Comparison of ENCODE assay signal across 1 cellular context in the genomic region with DNA sequence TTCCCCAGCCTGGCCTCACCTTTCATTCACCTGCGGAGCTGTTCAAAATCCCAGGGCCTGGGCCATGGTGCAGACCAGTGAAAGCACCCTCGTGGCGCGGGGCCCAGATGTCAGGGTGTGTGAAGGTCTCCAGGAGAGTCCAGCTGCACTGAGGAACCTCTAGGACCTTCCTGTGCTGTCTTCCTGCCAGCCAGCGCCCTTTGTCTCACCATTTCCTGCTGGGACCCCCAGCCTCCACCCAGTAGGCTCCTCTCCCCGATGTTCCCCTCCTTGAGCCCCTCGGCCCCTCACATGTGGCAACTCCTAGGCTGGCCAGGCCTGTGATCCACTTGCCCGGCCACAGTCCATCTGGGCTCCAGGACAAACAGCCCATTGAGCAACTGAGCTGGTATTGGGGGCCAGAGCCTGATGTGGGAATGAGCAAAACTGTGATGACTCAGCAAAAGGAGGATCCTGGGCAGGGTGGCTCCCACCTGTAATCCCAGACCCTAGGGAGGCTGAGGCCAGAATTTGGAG.
A peak's percentile ranks its signal among the peaks of the same experiment; 100 is the strongest.
TF ChIP-seq lines count a peak whose summit lies in the region.

No MANE protein-coding gene starts in this region.

TF ChIP-seq in HepG2, 621 proteins besides CTCF, POLR2A, EP300 and RAD21 (continued from another document and continues in another):
- no peak for TF ChIP-seq SOX5 (CRISPR knock-in tag; IDR thresholded peaks at IDR 0.05; ENCODE audit: borderline replicate concordance)
- TF ChIP-seq ZNF235 (CRISPR knock-in tag; IDR thresholded peaks at IDR 0.05; ENCODE audit: borderline replicate concordance), result peak; percentile 63; the same call in 1 of the 2 replicates
- TF ChIP-seq RELA (CRISPR knock-in tag; IDR thresholded peaks at IDR 0.05), result no peak
- 0 out of 2 replicates have a peak, but pooled peaks have one; percentile 38 for TF ChIP-seq HNRNPL (IDR thresholded peaks at IDR 0.05; ENCODE audit: low read depth, low read length)
- TF ChIP-seq, protein P1, sequence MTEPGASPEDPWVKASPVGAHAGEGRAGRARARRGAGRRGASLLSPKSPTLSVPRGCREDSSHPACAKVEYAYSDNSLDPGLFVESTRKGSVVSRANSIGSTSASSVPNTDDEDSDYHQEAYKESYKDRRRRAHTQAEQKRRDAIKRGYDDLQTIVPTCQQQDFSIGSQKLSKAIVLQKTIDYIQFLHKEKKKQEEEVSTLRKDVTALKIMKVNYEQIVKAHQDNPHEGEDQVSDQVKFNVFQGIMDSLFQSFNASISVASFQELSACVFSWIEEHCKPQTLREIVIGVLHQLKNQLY (CRISPR knock-in tag; IDR thresholded peaks at IDR 0.05), result no peak
- no peak for TF ChIP-seq ELF4 (CRISPR knock-in tag; IDR thresholded peaks at IDR 0.05; ENCODE audit: borderline replicate concordance)
- TF ChIP-seq HCFC1 (IDR thresholded peaks at IDR 0.05; ENCODE audit: low read depth, low read length), result no peak
- TF ChIP-seq ZNF446 (CRISPR knock-in tag; IDR thresholded peaks at IDR 0.05), result 0 out of 2 replicates have a peak, but pooled peaks have one; percentile 17
- no peak; the same call in 1 of the 2 replicates for TF ChIP-seq RXRA (CRISPR knock-in tag; IDR thresholded peaks at IDR 0.05)
- TF ChIP-seq NR1H2 (CRISPR knock-in tag; IDR thresholded peaks at IDR 0.05; ENCODE audit: borderline replicate concordance, low read depth), result no peak
- TF ChIP-seq HBP1 (CRISPR knock-in tag; IDR thresholded peaks at IDR 0.05; ENCODE audit: low read depth), result no peak
- peak; percentile 74 for TF ChIP-seq ZFY (CRISPR knock-in tag; IDR thresholded peaks at IDR 0.05)
- TF ChIP-seq ISX (CRISPR knock-in tag; conservative IDR thresholded peaks at IDR 0.05), result no peak
- TF ChIP-seq CC2D1A (CRISPR knock-in tag; IDR thresholded peaks at IDR 0.05), result no peak
- no peak for TF ChIP-seq PHF20 (CRISPR knock-in tag; IDR thresholded peaks at IDR 0.05)
- no peak for TF ChIP-seq NCOA2 (CRISPR knock-in tag; IDR thresholded peaks at IDR 0.05)
- TF ChIP-seq, protein P2, sequence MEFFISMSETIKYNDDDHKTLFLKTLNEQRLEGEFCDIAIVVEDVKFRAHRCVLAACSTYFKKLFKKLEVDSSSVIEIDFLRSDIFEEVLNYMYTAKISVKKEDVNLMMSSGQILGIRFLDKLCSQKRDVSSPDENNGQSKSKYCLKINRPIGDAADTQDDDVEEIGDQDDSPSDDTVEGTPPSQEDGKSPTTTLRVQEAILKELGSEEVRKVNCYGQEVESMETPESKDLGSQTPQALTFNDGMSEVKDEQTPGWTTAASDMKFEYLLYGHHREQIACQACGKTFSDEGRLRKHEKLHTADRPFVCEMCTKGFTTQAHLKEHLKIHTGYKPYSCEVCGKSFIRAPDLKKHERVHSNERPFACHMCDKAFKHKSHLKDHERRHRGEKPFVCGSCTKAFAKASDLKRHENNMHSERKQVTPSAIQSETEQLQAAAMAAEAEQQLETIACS (CRISPR knock-in tag; IDR thresholded peaks at IDR 0.05), result no peak
- TF ChIP-seq RXRB (CRISPR knock-in tag; IDR thresholded peaks at IDR 0.05; ENCODE audit: borderline replicate concordance), result no peak
- no peak for TF ChIP-seq ZNF367 (CRISPR knock-in tag; IDR thresholded peaks at IDR 0.05; ENCODE audit: borderline replicate concordance)
- TF ChIP-seq AGO1 (IDR thresholded peaks at IDR 0.05; ENCODE audit: low read depth, low read length, poor library complexity, severe bottlenecking), result no peak
- no peak for TF ChIP-seq MXI1 (IDR thresholded peaks at IDR 0.05; ENCODE audit: borderline replicate concordance, low read depth, low read length)
- TF ChIP-seq, protein P3, sequence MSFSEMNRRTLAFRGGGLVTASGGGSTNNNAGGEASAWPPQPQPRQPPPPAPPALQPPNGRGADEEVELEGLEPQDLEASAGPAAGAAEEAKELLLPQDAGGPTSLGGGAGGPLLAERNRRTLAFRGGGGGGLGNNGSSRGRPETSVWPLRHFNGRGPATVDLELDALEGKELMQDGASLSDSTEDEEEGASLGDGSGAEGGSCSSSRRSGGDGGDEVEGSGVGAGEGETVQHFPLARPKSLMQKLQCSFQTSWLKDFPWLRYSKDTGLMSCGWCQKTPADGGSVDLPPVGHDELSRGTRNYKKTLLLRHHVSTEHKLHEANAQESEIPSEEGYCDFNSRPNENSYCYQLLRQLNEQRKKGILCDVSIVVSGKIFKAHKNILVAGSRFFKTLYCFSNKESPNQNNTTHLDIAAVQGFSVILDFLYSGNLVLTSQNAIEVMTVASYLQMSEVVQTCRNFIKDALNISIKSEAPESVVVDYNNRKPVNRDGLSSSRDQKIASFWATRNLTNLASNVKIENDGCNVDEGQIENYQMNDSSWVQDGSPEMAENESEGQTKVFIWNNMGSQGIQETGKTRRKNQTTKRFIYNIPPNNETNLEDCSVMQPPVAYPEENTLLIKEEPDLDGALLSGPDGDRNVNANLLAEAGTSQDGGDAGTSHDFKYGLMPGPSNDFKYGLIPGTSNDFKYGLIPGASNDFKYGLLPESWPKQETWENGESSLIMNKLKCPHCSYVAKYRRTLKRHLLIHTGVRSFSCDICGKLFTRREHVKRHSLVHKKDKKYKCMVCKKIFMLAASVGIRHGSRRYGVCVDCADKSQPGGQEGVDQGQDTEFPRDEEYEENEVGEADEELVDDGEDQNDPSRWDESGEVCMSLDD (CRISPR knock-in tag; IDR thresholded peaks at IDR 0.05; ENCODE audit: borderline replicate concordance), result no peak
- no peak for TF ChIP-seq BCL6 (CRISPR knock-in tag; IDR thresholded peaks at IDR 0.05)
- TF ChIP-seq RORA (CRISPR knock-in tag; IDR thresholded peaks at IDR 0.05), result no peak
- peak; percentile 15 for TF ChIP-seq PTBP1 (IDR thresholded peaks at IDR 0.05; ENCODE audit: low read depth, low read length, poor library complexity, severe bottlenecking)
- TF ChIP-seq SCMH1 (CRISPR knock-in tag; IDR thresholded peaks at IDR 0.05; ENCODE audit: borderline replicate concordance), result no peak
- TF ChIP-seq THAP11 (CRISPR knock-in tag; IDR thresholded peaks at IDR 0.05), result no peak; the same call in 1 of the 2 replicates
- no peak for TF ChIP-seq NR2F1 (CRISPR knock-in tag; IDR thresholded peaks at IDR 0.05)
- TF ChIP-seq ZHX2 (IDR thresholded peaks at IDR 0.05; ENCODE audit: low read depth), result no peak
- no peak for TF ChIP-seq ZHX2 (CRISPR knock-in tag; IDR thresholded peaks at IDR 0.05; ENCODE audit: borderline replicate concordance)
- 0 out of 2 replicates have a peak, but pooled peaks have one; percentile 50 for TF ChIP-seq PITX1 (CRISPR knock-in tag; IDR thresholded peaks at IDR 0.05)
- TF ChIP-seq ZNF792 (CRISPR knock-in tag; IDR thresholded peaks at IDR 0.05), result no peak
- no peak for TF ChIP-seq HHEX (CRISPR knock-in tag; IDR thresholded peaks at IDR 0.05)
- TF ChIP-seq JUN (CRISPR knock-in tag; IDR thresholded peaks at IDR 0.05), result no peak
- TF ChIP-seq ZNF570 (CRISPR knock-in tag; IDR thresholded peaks at IDR 0.05; ENCODE audit: borderline replicate concordance), result 0 out of 2 replicates have a peak, but pooled peaks have one; percentile 20
- no peak for TF ChIP-seq ZNF550 (CRISPR knock-in tag; IDR thresholded peaks at IDR 0.05; ENCODE audit: borderline replicate concordance)
- TF ChIP-seq RBFOX2 (IDR thresholded peaks at IDR 0.05; ENCODE audit: low read depth, low read length), result no peak
- no peak for TF ChIP-seq HOXD1 (CRISPR knock-in tag; IDR thresholded peaks at IDR 0.05)
- TF ChIP-seq ZNF619 (CRISPR knock-in tag; IDR thresholded peaks at IDR 0.05), result no peak
- no peak for TF ChIP-seq ZZZ3 (CRISPR knock-in tag; IDR thresholded peaks at IDR 0.05; ENCODE audit: borderline replicate concordance)
- TF ChIP-seq POLR2AphosphoS5 (IDR thresholded peaks at IDR 0.05; ENCODE audit: low read depth, low read length), result no peak
- no peak for TF ChIP-seq SMC3 (IDR thresholded peaks at IDR 0.05; ENCODE audit: low read length)
- TF ChIP-seq YY1 (IDR thresholded peaks at IDR 0.05; ENCODE audit: insufficient read depth, insufficient replicate concordance, low read depth, low read length), result no peak
- TF ChIP-seq GFI1 (CRISPR knock-in tag; IDR thresholded peaks at IDR 0.05; ENCODE audit: borderline replicate concordance), result no peak
- no peak for TF ChIP-seq STAT6 (CRISPR knock-in tag; IDR thresholded peaks at IDR 0.05; ENCODE audit: borderline replicate concordance)
- TF ChIP-seq ZNF441 (CRISPR knock-in tag; IDR thresholded peaks at IDR 0.05; ENCODE audit: borderline replicate concordance), result no peak
- TF ChIP-seq XBP1 (CRISPR knock-in tag; IDR thresholded peaks at IDR 0.05), result no peak
- no peak for TF ChIP-seq KDM1A (CRISPR knock-in tag; IDR thresholded peaks at IDR 0.05)
- TF ChIP-seq ZNF468 (CRISPR knock-in tag; IDR thresholded peaks at IDR 0.05), result no peak
- TF ChIP-seq ATF7-NPFF (CRISPR knock-in tag; IDR thresholded peaks at IDR 0.05; ENCODE audit: low read depth), result 0 out of 2 replicates have a peak, but pooled peaks have one; percentile 13
- no peak for TF ChIP-seq CBFB (CRISPR knock-in tag; IDR thresholded peaks at IDR 0.05)
- TF ChIP-seq MEIS2 (CRISPR knock-in tag; IDR thresholded peaks at IDR 0.05), result no peak
- no peak for TF ChIP-seq HNRNPK (IDR thresholded peaks at IDR 0.05; ENCODE audit: low read depth, low read length, poor library complexity, severe bottlenecking)
- TF ChIP-seq MYC (CRISPR knock-in tag; IDR thresholded peaks at IDR 0.05; ENCODE audit: borderline replicate concordance), result peak; percentile 69; the same call in 1 of the 2 replicates
- peak; percentile 17; the same call in 1 of the 2 replicates for TF ChIP-seq SP4 (CRISPR knock-in tag; IDR thresholded peaks at IDR 0.05)
- no peak for TF ChIP-seq POLR2G (IDR thresholded peaks at IDR 0.05; ENCODE audit: low read depth, low read length)
- no peak for TF ChIP-seq PBX2 (CRISPR knock-in tag; IDR thresholded peaks at IDR 0.05)
